8 cellular contexts compared by ENCODE assay signal in the genomic region with DNA sequence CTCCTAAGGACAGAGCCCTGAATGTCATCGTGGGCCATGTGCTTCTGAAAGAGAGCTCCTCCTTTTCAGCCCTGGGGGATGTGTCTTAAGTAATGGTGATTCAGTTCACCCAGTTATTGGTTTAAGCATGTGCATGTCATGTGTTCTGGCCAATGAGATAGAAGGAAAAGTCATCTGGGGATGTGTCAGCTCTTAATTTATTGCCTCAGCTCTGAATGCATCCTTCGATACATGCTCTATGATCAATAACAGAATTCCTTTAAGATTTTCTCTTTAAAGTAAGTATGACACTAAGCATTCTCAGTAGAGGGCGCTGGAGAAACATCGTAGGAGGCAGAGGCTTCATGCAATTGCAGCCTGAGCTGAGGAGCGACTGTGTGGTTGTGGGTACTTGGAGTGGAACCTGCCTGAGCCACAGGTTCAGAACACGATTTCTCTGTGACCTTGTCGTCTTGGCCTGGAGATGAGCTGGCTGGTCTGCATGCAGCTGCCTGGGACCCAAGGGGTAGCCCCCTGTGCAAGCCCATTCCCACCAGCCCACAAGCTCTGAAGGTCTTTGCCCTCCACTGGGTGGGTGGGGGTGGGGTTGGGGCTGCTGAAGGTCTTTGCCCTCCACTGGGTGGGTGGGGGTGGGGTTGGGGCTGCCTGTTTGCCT.
DNase-seq lines count a peak whose midpoint lies in the region; ATAC-seq and TF ChIP-seq lines count a peak whose summit lies in the region.

No MANE protein-coding gene starts in this region.

- ATAC-seq in HG02798 (IDR thresholded peaks at IDR 0.05; ENCODE audit: poor library complexity, unreplicated experiment): peak; percentile 81
- ATAC-seq in WTC11: peak; percentile 97
- ATAC-seq in left ventricle myocardium superior: peak; percentile 38
- peak; percentile 75 for ATAC-seq in stimulated activated memory B cell treated with anti-CD40 and anti-IgM and Interleukin-4, amounts not matched to agents 10 μg/mL and 1 μg/mL and 100 μg/mL, for 72 hours
- no peak for ATAC-seq in effector memory CD8-positive, alpha-beta T cell (replicated peaks)

- CTCF ChIA-PET in WTC11 (lab: Charles Lee): interaction anchor here (0.6 to 1.7 kb wide), 40 partner anchors 10 to 1872 kb away, joined by 3 to 9 read pairs (median 3); a partner anchor contains a TSS

- intact Hi-C loops in left ventricle myocardium superior (cut with micrococcal nuclease): no loop called here

- POLR2A ChIA-PET in WTC11 (lab: Charles Lee): interaction anchor here (0.7 kb wide), 1 partner anchor 898 kb away, joined by 3 read pairs; no protein-coding TSS in a partner anchor

- DNase-seq in AG08395 (ENCODE audit: low spot score): peak; percentile 61
- peak; percentile 54 for DNase-seq in GM13977 (ENCODE audit: low spot score)
- peak; percentile 9 to 82 (median 61) for DNase-seq in NCI-H1417 (lab: John Stamatoyannopoulos, UW)
- peak; percentile 60 for DNase-seq in WTC11 (ENCODE audit: low spot score)
- DNase-seq in left ventricle myocardium superior: no peak
- DNase-seq in effector memory CD8-positive, alpha-beta T cell: no peak

- H3K36me3 Mint-ChIP-seq in WTC11: no peaks in the 10 kb centered on the region
- no peaks in the 10 kb centered on the region for H3K36me3 Mint-ChIP-seq in stimulated activated memory B cell treated with anti-CD40 and anti-IgM and Interleukin-4, amounts not matched to agents 10 μg/mL and 1 μg/mL and 100 μg/mL, for 72 hours
- H3K36me3 Mint-ChIP-seq in effector memory CD8-positive, alpha-beta T cell (ENCODE audit: insufficient read depth): peaks cover 2% of the 10 kb centered on the region

- H3K9me3 Mint-ChIP-seq in WTC11: no peaks in the 10 kb centered on the region
- H3K9me3 Mint-ChIP-seq in stimulated activated memory B cell treated with anti-CD40 and anti-IgM and Interleukin-4, amounts not matched to agents 10 μg/mL and 1 μg/mL and 100 μg/mL, for 72 hours: no peaks in the 10 kb centered on the region
- no peaks in the 10 kb centered on the region for H3K9me3 Mint-ChIP-seq in effector memory CD8-positive, alpha-beta T cell

- no peak overlapping the region for H3K4me3 Mint-ChIP-seq in WTC11
- no peak overlapping the region for H3K4me3 Mint-ChIP-seq in stimulated activated memory B cell treated with anti-CD40 and anti-IgM and Interleukin-4, amounts not matched to agents 10 μg/mL and 1 μg/mL and 100 μg/mL, for 72 hours
- no peak overlapping the region for H3K4me3 Mint-ChIP-seq in effector memory CD8-positive, alpha-beta T cell

- in situ Hi-C loops in GM13977 (cut with MboI; ENCODE audit: low pct_unique_long_range_greater_than_20kb, low sequenced_read_pairs, unreplicated experiment): loop anchor here (25.0 kb wide), 2 partner anchors 893 to 1868 kb away; a partner anchor contains a TSS

- no peak overlapping the region for H3K27ac Mint-ChIP-seq in WTC11
- no peak overlapping the region for H3K27ac Mint-ChIP-seq in stimulated activated memory B cell treated with anti-CD40 and anti-IgM and Interleukin-4, amounts not matched to agents 10 μg/mL and 1 μg/mL and 100 μg/mL, for 72 hours
- H3K27ac Mint-ChIP-seq in effector memory CD8-positive, alpha-beta T cell: no peak overlapping the region

- peak; percentile 64 for TF ChIP-seq CTCF in GM13977 (IDR thresholded peaks at IDR 0.05; ENCODE audit: extremely low read depth, insufficient read depth, missing control alignments)
- peak; percentile 25; the same call in 1 of the 2 replicates for TF ChIP-seq CTCF in WTC11 (IDR thresholded peaks at IDR 0.05)

- no peaks in the 10 kb centered on the region for H3K27me3 Mint-ChIP-seq in WTC11 (ENCODE audit: low read depth)
- no peaks in the 10 kb centered on the region for H3K27me3 Mint-ChIP-seq in stimulated activated memory B cell treated with anti-CD40 and anti-IgM and Interleukin-4, amounts not matched to agents 10 μg/mL and 1 μg/mL and 100 μg/mL, for 72 hours
- peaks cover 0 to 8% of the 10 kb centered on the region in 2 donors for H3K27me3 Mint-ChIP-seq in effector memory CD8-positive, alpha-beta T cell

- H3K4me1 Mint-ChIP-seq in WTC11: peaks cover 15% of the 10 kb centered on the region
- H3K4me1 Mint-ChIP-seq in stimulated activated memory B cell treated with anti-CD40 and anti-IgM and Interleukin-4, amounts not matched to agents 10 μg/mL and 1 μg/mL and 100 μg/mL, for 72 hours: peaks cover 6% of the 10 kb centered on the region
- no peaks in the 10 kb centered on the region for H3K4me1 Mint-ChIP-seq in effector memory CD8-positive, alpha-beta T cell (ENCODE audit: low read depth in 2 of 2)

TF ChIP-seq in WTC11, 78 proteins besides CTCF, POLR2A, EP300 and RAD21:
- TF ChIP-seq, protein P1, sequence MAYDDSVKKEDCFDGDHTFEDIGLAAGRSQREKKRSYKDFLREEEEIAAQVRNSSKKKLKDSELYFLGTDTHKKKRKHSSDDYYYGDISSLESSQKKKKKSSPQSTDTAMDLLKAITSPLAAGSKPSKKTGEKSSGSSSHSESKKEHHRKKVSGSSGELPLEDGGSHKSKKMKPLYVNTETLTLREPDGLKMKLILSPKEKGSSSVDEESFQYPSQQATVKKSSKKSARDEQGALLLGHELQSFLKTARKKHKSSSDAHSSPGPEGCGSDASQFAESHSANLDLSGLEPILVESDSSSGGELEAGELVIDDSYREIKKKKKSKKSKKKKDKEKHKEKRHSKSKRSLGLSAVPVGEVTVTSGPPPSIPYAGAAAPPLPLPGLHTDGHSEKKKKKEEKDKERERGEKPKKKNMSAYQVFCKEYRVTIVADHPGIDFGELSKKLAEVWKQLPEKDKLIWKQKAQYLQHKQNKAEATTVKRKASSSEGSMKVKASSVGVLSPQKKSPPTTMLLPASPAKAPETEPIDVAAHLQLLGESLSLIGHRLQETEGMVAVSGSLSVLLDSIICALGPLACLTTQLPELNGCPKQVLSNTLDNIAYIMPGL (CRISPR knock-in tag; IDR thresholded peaks at IDR 0.05): no peak
- TF ChIP-seq JAZF1 (CRISPR knock-in tag; IDR thresholded peaks at IDR 0.05): no peak
- TF ChIP-seq, protein P2, sequence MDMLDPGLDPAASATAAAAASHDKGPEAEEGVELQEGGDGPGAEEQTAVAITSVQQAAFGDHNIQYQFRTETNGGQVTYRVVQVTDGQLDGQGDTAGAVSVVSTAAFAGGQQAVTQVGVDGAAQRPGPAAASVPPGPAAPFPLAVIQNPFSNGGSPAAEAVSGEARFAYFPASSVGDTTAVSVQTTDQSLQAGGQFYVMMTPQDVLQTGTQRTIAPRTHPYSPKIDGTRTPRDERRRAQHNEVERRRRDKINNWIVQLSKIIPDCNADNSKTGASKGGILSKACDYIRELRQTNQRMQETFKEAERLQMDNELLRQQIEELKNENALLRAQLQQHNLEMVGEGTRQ (CRISPR knock-in tag; IDR thresholded peaks at IDR 0.05): no peak
- no peak for TF ChIP-seq SP1 (CRISPR knock-in tag; conservative IDR thresholded peaks at IDR 0.05)
- TF ChIP-seq KAT7 (CRISPR knock-in tag; IDR thresholded peaks at IDR 0.05; ENCODE audit: borderline replicate concordance): no peak
- no peak for TF ChIP-seq IRF2 (CRISPR knock-in tag; IDR thresholded peaks at IDR 0.05; ENCODE audit: borderline replicate concordance, low read depth)
- no peak for TF ChIP-seq NFE2L1 (CRISPR knock-in tag; IDR thresholded peaks at IDR 0.05)
- TF ChIP-seq, protein P3, sequence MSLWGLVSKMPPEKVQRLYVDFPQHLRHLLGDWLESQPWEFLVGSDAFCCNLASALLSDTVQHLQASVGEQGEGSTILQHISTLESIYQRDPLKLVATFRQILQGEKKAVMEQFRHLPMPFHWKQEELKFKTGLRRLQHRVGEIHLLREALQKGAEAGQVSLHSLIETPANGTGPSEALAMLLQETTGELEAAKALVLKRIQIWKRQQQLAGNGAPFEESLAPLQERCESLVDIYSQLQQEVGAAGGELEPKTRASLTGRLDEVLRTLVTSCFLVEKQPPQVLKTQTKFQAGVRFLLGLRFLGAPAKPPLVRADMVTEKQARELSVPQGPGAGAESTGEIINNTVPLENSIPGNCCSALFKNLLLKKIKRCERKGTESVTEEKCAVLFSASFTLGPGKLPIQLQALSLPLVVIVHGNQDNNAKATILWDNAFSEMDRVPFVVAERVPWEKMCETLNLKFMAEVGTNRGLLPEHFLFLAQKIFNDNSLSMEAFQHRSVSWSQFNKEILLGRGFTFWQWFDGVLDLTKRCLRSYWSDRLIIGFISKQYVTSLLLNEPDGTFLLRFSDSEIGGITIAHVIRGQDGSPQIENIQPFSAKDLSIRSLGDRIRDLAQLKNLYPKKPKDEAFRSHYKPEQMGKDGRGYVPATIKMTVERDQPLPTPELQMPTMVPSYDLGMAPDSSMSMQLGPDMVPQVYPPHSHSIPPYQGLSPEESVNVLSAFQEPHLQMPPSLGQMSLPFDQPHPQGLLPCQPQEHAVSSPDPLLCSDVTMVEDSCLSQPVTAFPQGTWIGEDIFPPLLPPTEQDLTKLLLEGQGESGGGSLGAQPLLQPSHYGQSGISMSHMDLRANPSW (CRISPR knock-in tag; conservative IDR thresholded peaks at IDR 0.05; ENCODE audit: low read depth): no peak
- no peak for TF ChIP-seq NFATC4 (CRISPR knock-in tag; IDR thresholded peaks at IDR 0.05)
- no peak for TF ChIP-seq TCF7 (CRISPR knock-in tag; IDR thresholded peaks at IDR 0.05; ENCODE audit: low read depth)
- no peak for TF ChIP-seq ZNF138 (CRISPR knock-in tag; conservative IDR thresholded peaks at IDR 0.05)
- TF ChIP-seq, protein P4, sequence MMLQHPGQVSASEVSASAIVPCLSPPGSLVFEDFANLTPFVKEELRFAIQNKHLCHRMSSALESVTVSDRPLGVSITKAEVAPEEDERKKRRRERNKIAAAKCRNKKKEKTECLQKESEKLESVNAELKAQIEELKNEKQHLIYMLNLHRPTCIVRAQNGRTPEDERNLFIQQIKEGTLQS (CRISPR knock-in tag; conservative IDR thresholded peaks at IDR 0.05): no peak

Comparison
In these comparisons a context has a peak if more than half of its experiments do, and no peak if none do; other contexts are left out.
1. DNase-seq: peak in AG08395 (single experiment), GM13977 (single experiment), NCI-H1417 (3 of 3) and WTC11 (single experiment); none in left ventricle myocardium superior (single experiment) and effector memory CD8-positive, alpha-beta T cell (0 of 3).